ENCODE assay signal across 11 cellular contexts in genomic region chr6:137680678-137681346, GRCh38.
DNase-seq lines count a peak whose midpoint lies in the region; ATAC-seq lines count a peak whose summit lies in the region.
"Had no signal": no experiment of that assay in that cellular context is flagged by ENCODE, and none has a peak within 500 bp of the region (broad histone marks: within the 10 kb centered on the region; RNA-seq: fewer than 3 reads in every experiment).

No MANE protein-coding gene starts in this region.

- intact Hi-C loops in aorta (cut with DNase I) = no loop called here

- CTCF ChIA-PET in activated CD4-positive, alpha-beta memory T cell treated with anti-CD3 and anti-CD28 coated beads, Interleukin-2, amount 10 ng/mL, durations not matched to agents 7 days and 5 days (lab: Charles Lee) = interaction anchor here (0.9 to 1.7 kb wide), 5 partner anchors 16 to 323 kb away, joined by 3 to 10 read pairs (median 4); partner anchors contain the start of gene TNFAIP3

- no peaks in the 10 kb centered on the region for H3K27me3 Mint-ChIP-seq in activated CD4-positive, alpha-beta memory T cell treated with anti-CD3 and anti-CD28 coated beads, Interleukin-2, amount 10 ng/mL, durations not matched to agents 7 days and 5 days

- H3K27ac Mint-ChIP-seq in activated CD4-positive, alpha-beta memory T cell treated with anti-CD3 and anti-CD28 coated beads, Interleukin-2, amount 10 ng/mL, durations not matched to agents 7 days and 5 days = peak overlapping the region; percentile 54

- POLR2A ChIA-PET in activated CD4-positive, alpha-beta memory T cell treated with anti-CD3 and anti-CD28 coated beads, Interleukin-2, amount 10 ng/mL, durations not matched to agents 7 days and 5 days (lab: Charles Lee) = interaction anchor here (1.0 to 2.8 kb wide), 6 partner anchors 8 to 187 kb away, joined by 3 to 17 read pairs (median 5); partner anchors contain the start of gene TNFAIP3

- H3K36me3 Mint-ChIP-seq in activated CD4-positive, alpha-beta memory T cell treated with anti-CD3 and anti-CD28 coated beads, Interleukin-2, amount 10 ng/mL, durations not matched to agents 7 days and 5 days (ENCODE audit: low read depth) = peaks cover 11% of the 10 kb centered on the region

- H3K27me3 ChIP-seq in aorta (ENCODE audit: control insufficient read depth in 1 of 2, insufficient read depth in 2 of 2, low read length in 1 of 2) = no peaks in the 10 kb centered on the region

- peak; percentile 7 for DNase-seq in NCI-H2171 treated with DMSO at 0.1 percent for 48 hours (lab: John Stamatoyannopoulos, UW)
- DNase-seq in NCI-H2171 (lab: John Stamatoyannopoulos, UW) = no peak
- DNase-seq in activated CD4-positive, alpha-beta memory T cell treated with anti-CD3 and anti-CD28 coated beads, Interleukin-2, amount 10 ng/mL, durations not matched to agents 7 days and 5 days = no peak
- DNase-seq in lung microvascular endothelial cell (ENCODE audit: low read depth in 2 of 2) = peak; percentile 20 to 89
- no peak for DNase-seq in DMS79 treated with DMSO at 0.1 percent for 48 hours (lab: John Stamatoyannopoulos, UW)
- no peak for DNase-seq in DMS 273 treated with DMSO at 0.1 percent for 48 hours (lab: John Stamatoyannopoulos, UW)
- no peak for DNase-seq in aorta
- DNase-seq: 8988T, NCI-H748 treated with DMSO at 0.1 percent for 48 hours, T1000 had no signal

- peak; percentile 45 for ATAC-seq in HG03378 (IDR thresholded peaks at IDR 0.05; ENCODE audit: unreplicated experiment)
- ATAC-seq in aorta (ENCODE audit: low FRiP score) = no peak

- no peak overlapping the region for H3K4me3 ChIP-seq in aorta (ENCODE audit: low read length in 2 of 2)

- H3K36me3 ChIP-seq in aorta (ENCODE audit: control insufficient read depth in 1 of 2, insufficient read depth in 2 of 2, low read length in 1 of 2) = no peaks in the 10 kb centered on the region

- no peaks in the 10 kb centered on the region for H3K4me1 ChIP-seq in aorta (ENCODE audit: control insufficient read depth in 1 of 2, insufficient read depth in 2 of 2, low read length in 2 of 2)

- 66 to 67% methylated on average over 4 of the region's 4 CpGs for WGBS in aorta, 2 donors

- no peak overlapping the region for H3K27ac ChIP-seq in aorta (ENCODE audit: low read depth in 1 of 2, low read length in 2 of 2)

- no peaks in the 10 kb centered on the region for H3K9me3 ChIP-seq in aorta (ENCODE audit: control insufficient read depth, low read length)

- H3K4me1 Mint-ChIP-seq in activated CD4-positive, alpha-beta memory T cell treated with anti-CD3 and anti-CD28 coated beads, Interleukin-2, amount 10 ng/mL, durations not matched to agents 7 days and 5 days = peaks cover 76% of the 10 kb centered on the region

- peak overlapping the region; percentile 12 for H3K4me3 Mint-ChIP-seq in activated CD4-positive, alpha-beta memory T cell treated with anti-CD3 and anti-CD28 coated beads, Interleukin-2, amount 10 ng/mL, durations not matched to agents 7 days and 5 days

- peaks cover 3% of the 10 kb centered on the region for H3K9me3 Mint-ChIP-seq in activated CD4-positive, alpha-beta memory T cell treated with anti-CD3 and anti-CD28 coated beads, Interleukin-2, amount 10 ng/mL, durations not matched to agents 7 days and 5 days

Comparison
In these comparisons a context has a peak if more than half of its experiments do, and no peak if none do; other contexts are left out.
1. DNase-seq: peak in NCI-H2171 treated with DMSO at 0.1 percent for 48 hours (single experiment) and lung microvascular endothelial cell (2 of 2); none in NCI-H2171 (single experiment), activated CD4-positive, alpha-beta memory T cell treated with anti-CD3 and anti-CD28 coated beads, Interleukin-2, amount 10 ng/mL, durations not matched to agents 7 days and 5 days (single experiment), DMS79 treated with DMSO at 0.1 percent for 48 hours (single experiment), DMS 273 treated with DMSO at 0.1 percent for 48 hours (single experiment) and aorta (0 of 2).